Comparison of ENCODE assay signal across 8 cellular contexts in the genomic region with DNA sequence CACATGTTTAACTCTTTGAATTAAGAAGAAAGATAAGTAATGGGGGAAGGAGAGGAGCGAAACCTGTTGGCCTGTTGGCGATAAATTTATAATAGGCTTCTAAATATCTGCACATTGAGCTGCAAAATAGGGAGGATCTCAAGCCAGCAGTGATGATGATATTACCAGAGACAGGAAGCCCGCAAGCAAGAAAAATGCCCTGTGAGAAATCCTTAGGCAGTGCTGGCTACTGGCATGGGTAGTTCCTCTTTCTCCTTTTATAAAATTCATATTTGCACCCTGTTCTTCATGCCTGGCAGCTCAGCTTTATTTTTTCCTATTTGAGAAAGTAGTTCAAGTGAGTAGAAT. TPM values are rescaled to one million over a fixed set of nuclear protein-coding genes. Genes with fewer than 3 reads are reported as not detected.
A peak's percentile ranks its signal among the peaks of the same experiment; 100 is the strongest.
DNase-seq lines count a peak whose midpoint lies in the region; ATAC-seq lines count a peak whose summit lies in the region.

No MANE protein-coding gene starts in this region.

- H3K9me3 Mint-ChIP-seq in activated naive CD8-positive, alpha-beta T cell treated with anti-CD3 and anti-CD28 coated beads, Interleukin-2, amount 10 ng/mL, durations not matched to agents 7 days and 5 days, result no peaks in the 10 kb centered on the region

- no peak for ATAC-seq in activated naive CD8-positive, alpha-beta T cell treated with anti-CD3 and anti-CD28 coated beads, Interleukin-2, amount 10 ng/mL, durations not matched to agents 7 days and 5 days (ENCODE audit: low read depth)
- ATAC-seq in HG02571 (IDR thresholded peaks at IDR 0.05; ENCODE audit: unreplicated experiment) (no peak), GM21619 (IDR thresholded peaks at IDR 0.05; ENCODE audit: unreplicated experiment) (no peak)

- no peaks in the 10 kb centered on the region for H3K36me3 Mint-ChIP-seq in activated naive CD8-positive, alpha-beta T cell treated with anti-CD3 and anti-CD28 coated beads, Interleukin-2, amount 10 ng/mL, durations not matched to agents 7 days and 5 days

- H3K4me3 Mint-ChIP-seq in activated naive CD8-positive, alpha-beta T cell treated with anti-CD3 and anti-CD28 coated beads, Interleukin-2, amount 10 ng/mL, durations not matched to agents 7 days and 5 days, result peak overlapping the region; percentile 85

- H3K36me3 ChIP-seq in MG63, result peaks cover 5% of the 10 kb centered on the region; the same call in 1 of the 2 replicates
- H3K36me3 ChIP-seq in iPS-20b (ENCODE audit: insufficient read depth, low read depth, low read length), result no peaks in the 10 kb centered on the region
- H3K36me3 ChIP-seq in subcutaneous abdominal adipose tissue (ENCODE audit: control insufficient read depth in 5 of 5, insufficient read depth in 5 of 5, low read length in 5 of 5), result no peaks in the 10 kb centered on the region

- H3K4me1 Mint-ChIP-seq in activated naive CD8-positive, alpha-beta T cell treated with anti-CD3 and anti-CD28 coated beads, Interleukin-2, amount 10 ng/mL, durations not matched to agents 7 days and 5 days, result peaks cover 30% of the 10 kb centered on the region

- peak overlapping the region; percentile 88 for H3K27ac Mint-ChIP-seq in activated naive CD8-positive, alpha-beta T cell treated with anti-CD3 and anti-CD28 coated beads, Interleukin-2, amount 10 ng/mL, durations not matched to agents 7 days and 5 days

- H3K27me3 ChIP-seq in MG63 (no peaks in the 10 kb centered on the region), iPS-20b (ENCODE audit: insufficient read depth, low read length) (no peaks in the 10 kb centered on the region), subcutaneous abdominal adipose tissue (ENCODE audit: control insufficient read depth in 5 of 5, insufficient read depth in 4 of 5, low read length in 5 of 5) (no peaks in the 10 kb centered on the region)

- DNase-seq in EL, result peak; percentile 53
- no peak for DNase-seq in MG63
- no peak for DNase-seq in activated naive CD8-positive, alpha-beta T cell treated with anti-CD3 and anti-CD28 coated beads, Interleukin-2, amount 10 ng/mL, durations not matched to agents 7 days and 5 days
- no peak for DNase-seq in T-helper 9 cell

- H3K4me3 ChIP-seq in MG63, result peak overlapping the region; percentile 88
- peak overlapping the region; percentile 94 for H3K4me3 ChIP-seq in iPS-20b (ENCODE audit: low read length)
- H3K4me3 ChIP-seq in subcutaneous abdominal adipose tissue (ENCODE audit: low read depth in 1 of 5, low read length in 5 of 5), result peak overlapping the region; percentile 68 to 84 (median 79)

- H3K4me1 ChIP-seq in iPS-20b (ENCODE audit: insufficient read depth, low read length) (peaks cover 25% of the 10 kb centered on the region), subcutaneous abdominal adipose tissue (ENCODE audit: control insufficient read depth in 5 of 5, insufficient read depth in 5 of 5, low read length in 5 of 5) (peaks cover 4 to 42% (median 33%) of the 10 kb centered on the region in 5 donors)

- POLR2A ChIA-PET in activated naive CD8-positive, alpha-beta T cell treated with anti-CD3 and anti-CD28 coated beads, Interleukin-2, amount 10 ng/mL, durations not matched to agents 7 days and 5 days (lab: Charles Lee), result interaction anchor here (0.8 to 1.0 kb wide), 3 partner anchors 41 to 190 kb away, joined by 3 read pairs; a partner anchor contains a TSS

- no peaks in the 10 kb centered on the region for H3K9me3 ChIP-seq in MG63
- no peaks in the 10 kb centered on the region for H3K9me3 ChIP-seq in iPS-20b (ENCODE audit: insufficient read depth, low read depth, low read length)
- H3K9me3 ChIP-seq in subcutaneous abdominal adipose tissue (ENCODE audit: control insufficient read depth in 5 of 5, low read length in 5 of 5), result no peaks in the 10 kb centered on the region

- H3K27ac ChIP-seq in iPS-20b (ENCODE audit: low read length) (no peak overlapping the region), subcutaneous abdominal adipose tissue (ENCODE audit: low read depth, low read length) (peak overlapping the region; percentile 95)

- H3K27me3 Mint-ChIP-seq in activated naive CD8-positive, alpha-beta T cell treated with anti-CD3 and anti-CD28 coated beads, Interleukin-2, amount 10 ng/mL, durations not matched to agents 7 days and 5 days, result no peaks in the 10 kb centered on the region

- H3K9ac ChIP-seq in iPS-20b (ENCODE audit: low read depth, low read length) (peak overlapping the region; percentile 80; the same call in 1 of the 2 replicates), subcutaneous abdominal adipose tissue (ENCODE audit: low read length in 5 of 5) (peak overlapping the region in 4 of 5 donors; percentile 64 to 89 (median 82))

RNA-seq across cellular contexts. Expression of a gene that starts 0.9 kb away (rescaled TPM):
- 15.1 and 23.8 TPM in 2 replicates for total RNA-seq in MG63 (2014; rRNA removed; shearing (Covaris generic); ENCODE audit: low replicate concordance)
- 10 to 100 TPM; 21.4 to 23.9 TPM for total RNA-seq in activated naive CD8-positive, alpha-beta T cell treated with anti-CD3 and anti-CD28 coated beads, Interleukin-2, amount 10 ng/mL, durations not matched to agents 7 days and 5 days
